Comparison of ENCODE assay signal across 8 cellular contexts in genomic region chr2:110058034-110058433, GRCh38. TPM values are rescaled to one million over a fixed set of nuclear protein-coding genes. Genes with fewer than 3 reads are reported as not detected.
DNase-seq lines count a peak whose midpoint lies in the region; ATAC-seq and TF ChIP-seq lines count a peak whose summit lies in the region.
"Not testable (repeated sequence)": the region's sequence is repeated elsewhere in the genome, so short reads cannot be mapped to it uniquely, and the experiment has no call there.
"Had no signal": no experiment of that assay in that cellular context is flagged by ENCODE, and none has a peak within 500 bp of the region (broad histone marks: within the 10 kb centered on the region; RNA-seq: fewer than 3 reads in every experiment).

No MANE protein-coding gene starts in this region.

- not testable (repeated sequence) for H3K27ac Mint-ChIP-seq in stimulated activated effector memory CD8-positive, alpha-beta T cell treated with anti-CD3 and anti-CD28 coated beads, Interleukin-12 subunit alpha, Interleukin-12 subunit beta, amount 100 ng/mL, for 72 hours

- not testable (repeated sequence) for H3K36me3 Mint-ChIP-seq in stimulated activated effector memory CD8-positive, alpha-beta T cell treated with anti-CD3 and anti-CD28 coated beads, Interleukin-12 subunit alpha, Interleukin-12 subunit beta, amount 100 ng/mL, for 72 hours

- H3K4me3 ChIP-seq in mucosa of descending colon: not testable (repeated sequence)

- not testable (repeated sequence) for H3K36me3 ChIP-seq in mucosa of descending colon (ENCODE audit: low read depth)

- H3K4me1 Mint-ChIP-seq in stimulated activated effector memory CD8-positive, alpha-beta T cell treated with anti-CD3 and anti-CD28 coated beads, Interleukin-12 subunit alpha, Interleukin-12 subunit beta, amount 100 ng/mL, for 72 hours: not testable (repeated sequence)

- not testable (repeated sequence) for H3K9me3 ChIP-seq in mucosa of descending colon

- H3K9me3 Mint-ChIP-seq in stimulated activated effector memory CD8-positive, alpha-beta T cell treated with anti-CD3 and anti-CD28 coated beads, Interleukin-12 subunit alpha, Interleukin-12 subunit beta, amount 100 ng/mL, for 72 hours: not testable (repeated sequence)

- ATAC-seq in esophagus mucosa (peak; percentile 42), left colon (peak; percentile 57), mucosa of descending colon (peak; percentile 61)
- ATAC-seq in stimulated activated effector memory CD8-positive, alpha-beta T cell treated with anti-CD3 and anti-CD28 coated beads, Interleukin-12 subunit alpha, Interleukin-12 subunit beta, amount 100 ng/mL, for 72 hours: peak; percentile 16

- DNase-seq in left colon; mucosa of descending colon; stimulated activated effector memory CD8-positive, alpha-beta T cell treated with anti-CD3 and anti-CD28 coated beads, Interleukin-12 subunit alpha, Interleukin-12 subunit beta, amount 100 ng/mL, for 72 hours (ENCODE audit: low spot score in 2 of 2): not testable (repeated sequence)

- intact Hi-C loops in left colon (cut with DNase I, micrococcal nuclease); mucosa of descending colon (cut with DNase I, micrococcal nuclease): not testable (repeated sequence)

- not testable (repeated sequence) for H3K4me1 ChIP-seq in mucosa of descending colon (ENCODE audit: low read depth)

- not testable (repeated sequence) for TF ChIP-seq CTCF in mucosa of descending colon (IDR thresholded peaks at IDR 0.05)

- not testable (repeated sequence) for H3K4me3 Mint-ChIP-seq in stimulated activated effector memory CD8-positive, alpha-beta T cell treated with anti-CD3 and anti-CD28 coated beads, Interleukin-12 subunit alpha, Interleukin-12 subunit beta, amount 100 ng/mL, for 72 hours

RNA-seq across cellular contexts. Expression of gene MALL, which starts 57.6 kb away (rescaled TPM):
- total RNA-seq in esophagus mucosa (248 TPM), left colon (100 to 1,000 TPM; 368 to 561 TPM), mucosa of descending colon (100 to 1,000 TPM; 170 to 672 (median 264) TPM)
- total RNA-seq: B cell; CD4-positive, alpha-beta memory T cell; CD4-positive, alpha-beta T cell; CD8-positive, alpha-beta T cell had no signal
